1 cellular context compared by ENCODE assay signal in genomic region chr5:14678773-14679334, GRCh38.
TF ChIP-seq lines count a peak whose summit lies in the region.

No MANE protein-coding gene starts in this region.

TF ChIP-seq in GM12878, 131 proteins besides CTCF, POLR2A, EP300 and RAD21:
- TF ChIP-seq CREB1 (IDR thresholded peaks at IDR 0.05; ENCODE audit: low read depth) (peak; percentile 91), MEF2A (IDR thresholded peaks at IDR 0.05; ENCODE audit: insufficient read depth, low read depth, low read length) (peak; percentile 85), IKZF2 (IDR thresholded peaks at IDR 0.05) (0 out of 4 replicates have a peak, but pooled peaks of 1 of the 2 experiments have one; percentile 31), MTA3 (IDR thresholded peaks at IDR 0.05; ENCODE audit: borderline replicate concordance, low read length) (0 out of 2 replicates have a peak, but pooled peaks have one; percentile 22), ZNF24 (IDR thresholded peaks at IDR 0.05) (peak; percentile 43; the same call in 1 of the 2 replicates), PRDM15 (CRISPR knock-in tag; IDR thresholded peaks at IDR 0.05) (no peak), CREM (IDR thresholded peaks at IDR 0.05; ENCODE audit: low read depth) (peak; percentile 84; the same call in 1 of the 2 replicates), NR2C2 (IDR thresholded peaks at IDR 0.05; ENCODE audit: borderline replicate concordance, control insufficient read depth, insufficient read length, low read depth) (no peak), KAT2A (conservative IDR thresholded peaks at IDR 0.05; ENCODE audit: control insufficient read depth, low read depth, low read length) (no peak), SP1 (IDR thresholded peaks at IDR 0.05; ENCODE audit: low read depth, low read length) (no peak), MEF2B (IDR thresholded peaks at IDR 0.05; ENCODE audit: partially characterized antibody, poor library complexity, severe bottlenecking) (no peak), CHD2 (IDR thresholded peaks at IDR 0.05; ENCODE audit: borderline replicate concordance, low read depth, low read length) (no peak), SRF (IDR thresholded peaks at IDR 0.05; ENCODE audit: low read depth in 2 of 2, low read length in 2 of 2) (no peak), ZBED1 (IDR thresholded peaks at IDR 0.05; ENCODE audit: borderline replicate concordance) (0 out of 2 replicates have a peak, but pooled peaks have one; percentile 39), SUZ12 (IDR thresholded peaks at IDR 0.05; ENCODE audit: unreplicated experiment) (no peak), ZNF207 (IDR thresholded peaks at IDR 0.05; ENCODE audit: borderline replicate concordance) (no peak), NFIC (IDR thresholded peaks at IDR 0.05; ENCODE audit: low read depth, low read length) (peak; percentile 87), POLR2AphosphoS2 (IDR thresholded peaks at IDR 0.05; ENCODE audit: low read depth, low read length) (no peak), NFXL1 (IDR thresholded peaks at IDR 0.05; ENCODE audit: borderline replicate concordance) (no peak), NFYA (IDR thresholded peaks at IDR 0.05; ENCODE audit: borderline replicate concordance, low read depth, low read length) (no peak), ATF2 (IDR thresholded peaks at IDR 0.05; ENCODE audit: low read length) (peak; percentile 87), TCF3 (IDR thresholded peaks at IDR 0.05; ENCODE audit: borderline replicate concordance, insufficient read depth, low read depth, low read length) (no peak), TBL1XR1 (IDR thresholded peaks at IDR 0.05; ENCODE audit: low read depth, low read length) (no peak), EED (IDR thresholded peaks at IDR 0.05; ENCODE audit: low read depth) (peak; percentile 89), MAX (IDR thresholded peaks at IDR 0.05; ENCODE audit: low read depth, low read length) (no peak), JUNB (IDR thresholded peaks at IDR 0.05) (peak; percentile 82), TAF1 (IDR thresholded peaks at IDR 0.05; ENCODE audit: borderline replicate concordance, low read depth, low read length) (no peak), SPI1 (IDR thresholded peaks at IDR 0.05; ENCODE audit: borderline replicate concordance, insufficient read depth, low read depth, low read length) (peak; percentile 69; the same call in 1 of the 2 replicates), RAD51 (IDR thresholded peaks at IDR 0.05) (no peak), RFX5 (IDR thresholded peaks at IDR 0.05; ENCODE audit: low read depth, low read length) (no peak), RUNX3 (IDR thresholded peaks at IDR 0.05; ENCODE audit: low read length) (0 out of 2 replicates have a peak, but pooled peaks have one; percentile 13), FOXM1 (IDR thresholded peaks at IDR 0.05; ENCODE audit: low read depth, low read length) (peak; percentile 58; the same call in 1 of the 2 replicates)
- TF ChIP-seq, protein P1, sequence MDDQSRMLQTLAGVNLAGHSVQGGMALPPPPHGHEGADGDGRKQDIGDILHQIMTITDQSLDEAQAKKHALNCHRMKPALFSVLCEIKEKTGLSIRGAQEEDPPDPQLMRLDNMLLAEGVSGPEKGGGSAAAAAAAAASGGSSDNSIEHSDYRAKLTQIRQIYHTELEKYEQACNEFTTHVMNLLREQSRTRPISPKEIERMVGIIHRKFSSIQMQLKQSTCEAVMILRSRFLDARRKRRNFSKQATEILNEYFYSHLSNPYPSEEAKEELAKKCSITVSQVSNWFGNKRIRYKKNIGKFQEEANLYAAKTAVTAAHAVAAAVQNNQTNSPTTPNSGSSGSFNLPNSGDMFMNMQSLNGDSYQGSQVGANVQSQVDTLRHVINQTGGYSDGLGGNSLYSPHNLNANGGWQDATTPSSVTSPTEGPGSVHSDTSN (IDR thresholded peaks at IDR 0.05; ENCODE audit: insufficient replicate concordance, low read depth, low read length) = no peak
- TF ChIP-seq, protein P2, sequence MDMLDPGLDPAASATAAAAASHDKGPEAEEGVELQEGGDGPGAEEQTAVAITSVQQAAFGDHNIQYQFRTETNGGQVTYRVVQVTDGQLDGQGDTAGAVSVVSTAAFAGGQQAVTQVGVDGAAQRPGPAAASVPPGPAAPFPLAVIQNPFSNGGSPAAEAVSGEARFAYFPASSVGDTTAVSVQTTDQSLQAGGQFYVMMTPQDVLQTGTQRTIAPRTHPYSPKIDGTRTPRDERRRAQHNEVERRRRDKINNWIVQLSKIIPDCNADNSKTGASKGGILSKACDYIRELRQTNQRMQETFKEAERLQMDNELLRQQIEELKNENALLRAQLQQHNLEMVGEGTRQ (IDR thresholded peaks at IDR 0.05; ENCODE audit: borderline replicate concordance, low read depth, low read length) = no peak
- TF ChIP-seq, protein P3, sequence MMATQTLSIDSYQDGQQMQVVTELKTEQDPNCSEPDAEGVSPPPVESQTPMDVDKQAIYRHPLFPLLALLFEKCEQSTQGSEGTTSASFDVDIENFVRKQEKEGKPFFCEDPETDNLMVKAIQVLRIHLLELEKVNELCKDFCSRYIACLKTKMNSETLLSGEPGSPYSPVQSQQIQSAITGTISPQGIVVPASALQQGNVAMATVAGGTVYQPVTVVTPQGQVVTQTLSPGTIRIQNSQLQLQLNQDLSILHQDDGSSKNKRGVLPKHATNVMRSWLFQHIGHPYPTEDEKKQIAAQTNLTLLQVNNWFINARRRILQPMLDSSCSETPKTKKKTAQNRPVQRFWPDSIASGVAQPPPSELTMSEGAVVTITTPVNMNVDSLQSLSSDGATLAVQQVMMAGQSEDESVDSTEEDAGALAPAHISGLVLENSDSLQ (IDR thresholded peaks at IDR 0.05) = no peak
- TF ChIP-seq, protein P4, sequence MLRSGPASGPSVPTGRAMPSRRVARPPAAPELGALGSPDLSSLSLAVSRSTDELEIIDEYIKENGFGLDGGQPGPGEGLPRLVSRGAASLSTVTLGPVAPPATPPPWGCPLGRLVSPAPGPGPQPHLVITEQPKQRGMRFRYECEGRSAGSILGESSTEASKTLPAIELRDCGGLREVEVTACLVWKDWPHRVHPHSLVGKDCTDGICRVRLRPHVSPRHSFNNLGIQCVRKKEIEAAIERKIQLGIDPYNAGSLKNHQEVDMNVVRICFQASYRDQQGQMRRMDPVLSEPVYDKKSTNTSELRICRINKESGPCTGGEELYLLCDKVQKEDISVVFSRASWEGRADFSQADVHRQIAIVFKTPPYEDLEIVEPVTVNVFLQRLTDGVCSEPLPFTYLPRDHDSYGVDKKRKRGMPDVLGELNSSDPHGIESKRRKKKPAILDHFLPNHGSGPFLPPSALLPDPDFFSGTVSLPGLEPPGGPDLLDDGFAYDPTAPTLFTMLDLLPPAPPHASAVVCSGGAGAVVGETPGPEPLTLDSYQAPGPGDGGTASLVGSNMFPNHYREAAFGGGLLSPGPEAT (IDR thresholded peaks at IDR 0.05; ENCODE audit: low read depth) = no peak
